Comparison of ENCODE assay signal across 7 cellular contexts in genomic region chr14:49861923-49862673, GRCh38. TPM values are rescaled to one million over a fixed set of nuclear protein-coding genes. Genes with fewer than 3 reads are reported as not detected.
DNase-seq lines count a peak whose midpoint lies in the region; ATAC-seq and TF ChIP-seq lines count a peak whose summit lies in the region.

No MANE protein-coding gene starts in this region.

- no peaks in the 10 kb centered on the region for H3K27me3 ChIP-seq in kidney epithelial cell (ENCODE audit: control insufficient read depth, insufficient read depth, low read length)

- peak; percentile 27 for ATAC-seq in HG03135 (IDR thresholded peaks at IDR 0.05; ENCODE audit: unreplicated experiment)

- DNase-seq in GM13977 (ENCODE audit: low spot score) (peak; percentile 40), NCI-H226 (peak; percentile 60), cerebellar cortex (ENCODE audit: low spot score) (peak; percentile 90), kidney epithelial cell (ENCODE audit: low read depth) (peak; percentile 58)
- peak; percentile 61 to 72 (median 64) for DNase-seq in activated CD4-positive, CD25-positive, alpha-beta regulatory T cell (lab: John Stamatoyannopoulos, UW)
- peak; percentile 73 to 90 (median 83) for DNase-seq in stimulated activated CD4-positive, alpha-beta T cell treated with anti-CD3 and anti-CD28 coated beads, Interleukin-12 subunit alpha, Interleukin-12 subunit beta, amount 100 ng/mL, for 48 hours (ENCODE audit: low read depth in 2 of 3, low spot score in 1 of 3)

- H3K36me3 ChIP-seq in kidney epithelial cell (ENCODE audit: control insufficient read depth, insufficient read depth, low read length), result no peaks in the 10 kb centered on the region

- TF ChIP-seq CTCF in GM13977 (IDR thresholded peaks at IDR 0.05; ENCODE audit: extremely low read depth, insufficient read depth, missing control alignments) (peak; percentile 100), kidney epithelial cell (IDR thresholded peaks at IDR 0.05; ENCODE audit: insufficient read depth, low read length, poor library complexity, severe bottlenecking) (peak; percentile 100)

- peak overlapping the region; percentile 62 for H3K4me3 ChIP-seq in kidney epithelial cell (ENCODE audit: low read depth, low read length)

- in situ Hi-C loops in GM13977 (cut with MboI; ENCODE audit: low pct_unique_long_range_greater_than_20kb, low sequenced_read_pairs, unreplicated experiment), result loop anchor here (10.0 to 25.0 kb wide), 2 partner anchors 223 to 675 kb away; partner anchors contain the start of gene MAP4K5

RNA-seq across cellular contexts. Expression of gene NEMF, which starts 9.5 kb away (rescaled TPM):
- 34.3 and 61.5 TPM in 2 replicates for total RNA-seq in kidney epithelial cell

RNA-seq across cellular contexts. Expression of gene ARF6, which starts 30.8 kb away (rescaled TPM):
- total RNA-seq in kidney epithelial cell, result 69.6 and 76.3 TPM in 2 replicates

Comparison
In these comparisons a context has a peak if more than half of its experiments do, and no peak if none do; other contexts are left out.
1. Peak in every context shown above with its lines: DNase-seq, ATAC-seq and H3K4me3 ChIP-seq.
2. DNase-seq: peak in every context shown above with its lines; median percentile 90 in cerebellar cortex; 83 in stimulated activated CD4-positive, alpha-beta T cell treated with anti-CD3 and anti-CD28 coated beads, Interleukin-12 subunit alpha, Interleukin-12 subunit beta, amount 100 ng/mL, for 48 hours; 64 in activated CD4-positive, CD25-positive, alpha-beta regulatory T cell; 60 in NCI-H226; 58 in kidney epithelial cell; 40 in GM13977.